ENCODE assay signal across 30 cellular contexts in genomic region chr6:98179606-98180005, GRCh38.
"Had no signal": no experiment of that assay in that cellular context is flagged by ENCODE, and none has a peak within 500 bp of the region (broad histone marks: within the 10 kb centered on the region; RNA-seq: fewer than 3 reads in every experiment).

No MANE protein-coding gene starts in this region.

- ATAC-seq: naive thymus-derived CD4-positive, alpha-beta T cell; natural killer cell; psoas muscle; right cardiac atrium; right lobe of liver; stimulated activated naive CD8-positive, alpha-beta T cell treated with anti-CD3 and anti-CD28 coated beads, Interleukin-15, amount 100 ng/mL, for 72 hours; stimulated activated naive CD8-positive, alpha-beta T cell treated with anti-CD3 and anti-CD28 coated beads, Interleukin-15, Interleukin-2, amounts not matched to agents 100 U/mL and 50 U/mL, for 24 hours; upper lobe of right lung had no signal

- H3K9ac ChIP-seq: neural progenitor cell, parathyroid adenoma had no signal

- DNase-seq: naive thymus-derived CD4-positive, alpha-beta T cell; natural killer cell; occipital lobe; ovary; psoas muscle; right lobe of liver; spleen; stimulated activated CD4-positive, alpha-beta T cell treated with anti-CD3 and anti-CD28 coated beads, Interleukin-12 subunit alpha, Interleukin-12 subunit beta, amount 100 ng/mL, for 4 hours; stimulated activated CD4-positive, alpha-beta T cell treated with anti-CD3 and anti-CD28 coated beads, Interleukin-1b, Interleukin-23, amount 100 ng/mL, for 48 hours; stimulated activated CD4-positive, alpha-beta T cell treated with anti-CD3 and anti-CD28 coated beads, Interleukin-4, amount 100 ng/mL, for 1 hour; stimulated activated CD4-positive, alpha-beta T cell treated with anti-CD3 and anti-CD28 coated beads, Interleukin-4, amount 100 ng/mL, for 4 hours; stimulated activated CD8-positive, alpha-beta memory T cell treated with anti-CD3 and anti-CD28 coated beads, Interleukin-4, amount 100 ng/mL, for 48 hours; stimulated activated naive CD4-positive, alpha-beta T cell; stimulated activated naive CD8-positive, alpha-beta T cell treated with anti-CD3 and anti-CD28 coated beads, Interleukin-15, amount 100 ng/mL, for 72 hours; stimulated activated naive CD8-positive, alpha-beta T cell treated with anti-CD3 and anti-CD28 coated beads, Interleukin-15, Interleukin-2, amounts not matched to agents 100 U/mL and 50 U/mL, for 24 hours; substantia nigra; testis; tibial artery; transverse colon; upper lobe of right lung had no signal

- H3K4me3 Mint-ChIP-seq: naive thymus-derived CD4-positive, alpha-beta T cell; natural killer cell; nephron; neural progenitor cell; stimulated activated naive CD8-positive, alpha-beta T cell treated with anti-CD3 and anti-CD28 coated beads, Interleukin-15, amount 100 ng/mL, for 72 hours; type B pancreatic cell had no signal

- H3K9me3 ChIP-seq: ovary, psoas muscle, right lobe of liver, testis, transverse colon, upper lobe of right lung, vagina had no signal

- H3K4me3 ChIP-seq: neural progenitor cell, ovary, psoas muscle, right lobe of liver, skin epidermis, smooth muscle cell, spleen, suprapubic skin, testis, tibial artery, transverse colon, upper lobe of right lung, vagina had no signal

- H3K79me2 ChIP-seq: parathyroid adenoma had no signal

- H3K36me3 Mint-ChIP-seq: naive thymus-derived CD4-positive, alpha-beta T cell; natural killer cell; neural progenitor cell; type B pancreatic cell had no signal

- H3K27ac ChIP-seq: neural progenitor cell, ovary, parathyroid adenoma, psoas muscle, right lobe of liver, skin epidermis, spleen, suprapubic skin, testis, tibial artery, transverse colon, upper lobe of right lung, vagina had no signal

- H3K36me3 ChIP-seq: neural progenitor cell, ovary, right lobe of liver, spleen, suprapubic skin, tibial artery, transverse colon, upper lobe of right lung, vagina had no signal

- H3K4me2 ChIP-seq: neural progenitor cell, smooth muscle cell had no signal

- H3K9me3 Mint-ChIP-seq: type B pancreatic cell had no signal

- H3K27ac Mint-ChIP-seq: naive thymus-derived CD4-positive, alpha-beta T cell; natural killer cell; nephron; neural progenitor cell; progenitor cell of endocrine pancreas; stimulated activated naive CD8-positive, alpha-beta T cell treated with anti-CD3 and anti-CD28 coated beads, Interleukin-15, amount 100 ng/mL, for 72 hours; type B pancreatic cell had no signal

- H3K4me1 Mint-ChIP-seq: naive thymus-derived CD4-positive, alpha-beta T cell; natural killer cell; neural progenitor cell; stimulated activated naive CD8-positive, alpha-beta T cell treated with anti-CD3 and anti-CD28 coated beads, Interleukin-15, amount 100 ng/mL, for 72 hours had no signal

- H2AFZ ChIP-seq: neural progenitor cell, parathyroid adenoma had no signal

- H3K4me1 ChIP-seq: neural progenitor cell, parathyroid adenoma, psoas muscle, right lobe of liver, spleen, suprapubic skin, testis, tibial artery, transverse colon, upper lobe of right lung, vagina had no signal

- H3K27me3 ChIP-seq: neural progenitor cell, ovary, right lobe of liver, spleen, suprapubic skin, testis, tibial artery, transverse colon, upper lobe of right lung, vagina had no signal
